1 cellular context compared by ENCODE assay signal in the genomic region with DNA sequence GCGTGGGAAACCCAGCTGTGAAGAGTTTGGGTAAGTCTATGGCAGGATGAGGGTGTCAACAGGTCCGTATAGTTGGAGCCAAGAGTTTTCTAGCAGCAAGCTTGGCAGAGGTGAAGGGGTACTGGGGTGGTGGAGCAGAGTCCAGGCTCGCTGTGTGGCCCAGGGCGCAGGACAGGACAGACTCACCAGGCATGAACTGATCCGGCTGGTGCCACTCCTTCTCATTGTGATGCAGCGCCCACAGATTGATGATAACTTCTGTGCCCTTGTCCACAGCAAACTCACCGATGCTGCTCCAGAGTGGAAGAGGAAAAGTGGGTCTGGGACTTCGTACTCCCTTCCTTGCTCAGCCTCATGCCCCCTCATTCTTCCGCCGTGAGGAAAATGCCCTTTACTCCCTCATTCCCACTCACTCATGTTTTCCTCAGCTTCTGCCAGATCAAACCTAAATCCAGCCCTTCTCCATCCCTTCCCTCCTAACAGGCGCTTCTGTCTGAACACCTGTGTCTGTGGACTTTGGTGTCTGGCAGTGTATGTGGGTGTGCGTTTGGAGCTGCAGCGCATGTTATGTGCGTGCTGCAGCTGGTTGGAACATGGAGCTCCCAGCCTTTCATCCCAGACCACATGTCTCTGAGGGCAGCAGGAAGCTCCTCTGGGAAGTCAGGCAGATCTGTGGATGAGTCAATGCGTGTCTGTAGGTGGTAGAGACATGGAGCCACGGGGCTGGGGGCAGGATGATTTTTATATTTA.
TF ChIP-seq lines count a peak whose summit lies in the region.

No MANE protein-coding gene starts in this region.

TF ChIP-seq in H1, 55 proteins besides CTCF, POLR2A, EP300 and RAD21:
- TF ChIP-seq, protein P1, sequence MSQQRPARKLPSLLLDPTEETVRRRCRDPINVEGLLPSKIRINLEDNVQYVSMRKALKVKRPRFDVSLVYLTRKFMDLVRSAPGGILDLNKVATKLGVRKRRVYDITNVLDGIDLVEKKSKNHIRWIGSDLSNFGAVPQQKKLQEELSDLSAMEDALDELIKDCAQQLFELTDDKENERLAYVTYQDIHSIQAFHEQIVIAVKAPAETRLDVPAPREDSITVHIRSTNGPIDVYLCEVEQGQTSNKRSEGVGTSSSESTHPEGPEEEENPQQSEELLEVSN (IDR thresholded peaks at IDR 0.05): no peak
- no peak for TF ChIP-seq SP4 (IDR thresholded peaks at IDR 0.05; ENCODE audit: low read length)
- no peak for TF ChIP-seq GABPA (IDR thresholded peaks at IDR 0.05; ENCODE audit: borderline replicate concordance, insufficient read depth, low read length)
- TF ChIP-seq BCL11A (IDR thresholded peaks at IDR 0.05; ENCODE audit: low read depth in 2 of 2, low read length in 2 of 2): no peak
- no peak for TF ChIP-seq BRCA1 (IDR thresholded peaks at IDR 0.05; ENCODE audit: low read depth, low read length)
- TF ChIP-seq PHF8 (conservative IDR thresholded peaks at IDR 0.05; ENCODE audit: low read depth, low read length): no peak
- TF ChIP-seq HDAC6 (IDR thresholded peaks at IDR 0.05; ENCODE audit: low read depth, low read length): no peak
- TF ChIP-seq, protein P2, sequence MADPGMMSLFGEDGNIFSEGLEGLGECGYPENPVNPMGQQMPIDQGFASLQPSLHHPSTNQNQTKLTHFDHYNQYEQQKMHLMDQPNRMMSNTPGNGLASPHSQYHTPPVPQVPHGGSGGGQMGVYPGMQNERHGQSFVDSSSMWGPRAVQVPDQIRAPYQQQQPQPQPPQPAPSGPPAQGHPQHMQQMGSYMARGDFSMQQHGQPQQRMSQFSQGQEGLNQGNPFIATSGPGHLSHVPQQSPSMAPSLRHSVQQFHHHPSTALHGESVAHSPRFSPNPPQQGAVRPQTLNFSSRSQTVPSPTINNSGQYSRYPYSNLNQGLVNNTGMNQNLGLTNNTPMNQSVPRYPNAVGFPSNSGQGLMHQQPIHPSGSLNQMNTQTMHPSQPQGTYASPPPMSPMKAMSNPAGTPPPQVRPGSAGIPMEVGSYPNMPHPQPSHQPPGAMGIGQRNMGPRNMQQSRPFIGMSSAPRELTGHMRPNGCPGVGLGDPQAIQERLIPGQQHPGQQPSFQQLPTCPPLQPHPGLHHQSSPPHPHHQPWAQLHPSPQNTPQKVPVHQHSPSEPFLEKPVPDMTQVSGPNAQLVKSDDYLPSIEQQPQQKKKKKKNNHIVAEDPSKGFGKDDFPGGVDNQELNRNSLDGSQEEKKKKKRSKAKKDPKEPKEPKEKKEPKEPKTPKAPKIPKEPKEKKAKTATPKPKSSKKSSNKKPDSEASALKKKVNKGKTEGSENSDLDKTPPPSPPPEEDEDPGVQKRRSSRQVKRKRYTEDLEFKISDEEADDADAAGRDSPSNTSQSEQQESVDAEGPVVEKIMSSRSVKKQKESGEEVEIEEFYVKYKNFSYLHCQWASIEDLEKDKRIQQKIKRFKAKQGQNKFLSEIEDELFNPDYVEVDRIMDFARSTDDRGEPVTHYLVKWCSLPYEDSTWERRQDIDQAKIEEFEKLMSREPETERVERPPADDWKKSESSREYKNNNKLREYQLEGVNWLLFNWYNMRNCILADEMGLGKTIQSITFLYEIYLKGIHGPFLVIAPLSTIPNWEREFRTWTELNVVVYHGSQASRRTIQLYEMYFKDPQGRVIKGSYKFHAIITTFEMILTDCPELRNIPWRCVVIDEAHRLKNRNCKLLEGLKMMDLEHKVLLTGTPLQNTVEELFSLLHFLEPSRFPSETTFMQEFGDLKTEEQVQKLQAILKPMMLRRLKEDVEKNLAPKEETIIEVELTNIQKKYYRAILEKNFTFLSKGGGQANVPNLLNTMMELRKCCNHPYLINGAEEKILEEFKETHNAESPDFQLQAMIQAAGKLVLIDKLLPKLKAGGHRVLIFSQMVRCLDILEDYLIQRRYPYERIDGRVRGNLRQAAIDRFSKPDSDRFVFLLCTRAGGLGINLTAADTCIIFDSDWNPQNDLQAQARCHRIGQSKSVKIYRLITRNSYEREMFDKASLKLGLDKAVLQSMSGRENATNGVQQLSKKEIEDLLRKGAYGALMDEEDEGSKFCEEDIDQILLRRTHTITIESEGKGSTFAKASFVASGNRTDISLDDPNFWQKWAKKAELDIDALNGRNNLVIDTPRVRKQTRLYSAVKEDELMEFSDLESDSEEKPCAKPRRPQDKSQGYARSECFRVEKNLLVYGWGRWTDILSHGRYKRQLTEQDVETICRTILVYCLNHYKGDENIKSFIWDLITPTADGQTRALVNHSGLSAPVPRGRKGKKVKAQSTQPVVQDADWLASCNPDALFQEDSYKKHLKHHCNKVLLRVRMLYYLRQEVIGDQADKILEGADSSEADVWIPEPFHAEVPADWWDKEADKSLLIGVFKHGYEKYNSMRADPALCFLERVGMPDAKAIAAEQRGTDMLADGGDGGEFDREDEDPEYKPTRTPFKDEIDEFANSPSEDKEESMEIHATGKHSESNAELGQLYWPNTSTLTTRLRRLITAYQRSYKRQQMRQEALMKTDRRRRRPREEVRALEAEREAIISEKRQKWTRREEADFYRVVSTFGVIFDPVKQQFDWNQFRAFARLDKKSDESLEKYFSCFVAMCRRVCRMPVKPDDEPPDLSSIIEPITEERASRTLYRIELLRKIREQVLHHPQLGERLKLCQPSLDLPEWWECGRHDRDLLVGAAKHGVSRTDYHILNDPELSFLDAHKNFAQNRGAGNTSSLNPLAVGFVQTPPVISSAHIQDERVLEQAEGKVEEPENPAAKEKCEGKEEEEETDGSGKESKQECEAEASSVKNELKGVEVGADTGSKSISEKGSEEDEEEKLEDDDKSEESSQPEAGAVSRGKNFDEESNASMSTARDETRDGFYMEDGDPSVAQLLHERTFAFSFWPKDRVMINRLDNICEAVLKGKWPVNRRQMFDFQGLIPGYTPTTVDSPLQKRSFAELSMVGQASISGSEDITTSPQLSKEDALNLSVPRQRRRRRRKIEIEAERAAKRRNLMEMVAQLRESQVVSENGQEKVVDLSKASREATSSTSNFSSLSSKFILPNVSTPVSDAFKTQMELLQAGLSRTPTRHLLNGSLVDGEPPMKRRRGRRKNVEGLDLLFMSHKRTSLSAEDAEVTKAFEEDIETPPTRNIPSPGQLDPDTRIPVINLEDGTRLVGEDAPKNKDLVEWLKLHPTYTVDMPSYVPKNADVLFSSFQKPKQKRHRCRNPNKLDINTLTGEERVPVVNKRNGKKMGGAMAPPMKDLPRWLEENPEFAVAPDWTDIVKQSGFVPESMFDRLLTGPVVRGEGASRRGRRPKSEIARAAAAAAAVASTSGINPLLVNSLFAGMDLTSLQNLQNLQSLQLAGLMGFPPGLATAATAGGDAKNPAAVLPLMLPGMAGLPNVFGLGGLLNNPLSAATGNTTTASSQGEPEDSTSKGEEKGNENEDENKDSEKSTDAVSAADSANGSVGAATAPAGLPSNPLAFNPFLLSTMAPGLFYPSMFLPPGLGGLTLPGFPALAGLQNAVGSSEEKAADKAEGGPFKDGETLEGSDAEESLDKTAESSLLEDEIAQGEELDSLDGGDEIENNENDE (IDR thresholded peaks at IDR 0.05; ENCODE audit: insufficient replicate concordance, low read length): no peak
- TF ChIP-seq KDM5A (IDR thresholded peaks at IDR 0.05; ENCODE audit: low read length): no peak
- no peak for TF ChIP-seq RBBP5 (IDR thresholded peaks at IDR 0.05; ENCODE audit: borderline replicate concordance, low read depth, low read length)
- TF ChIP-seq POU5F1 (IDR thresholded peaks at IDR 0.05; ENCODE audit: low read depth, low read length): no peak
- TF ChIP-seq, protein P3, sequence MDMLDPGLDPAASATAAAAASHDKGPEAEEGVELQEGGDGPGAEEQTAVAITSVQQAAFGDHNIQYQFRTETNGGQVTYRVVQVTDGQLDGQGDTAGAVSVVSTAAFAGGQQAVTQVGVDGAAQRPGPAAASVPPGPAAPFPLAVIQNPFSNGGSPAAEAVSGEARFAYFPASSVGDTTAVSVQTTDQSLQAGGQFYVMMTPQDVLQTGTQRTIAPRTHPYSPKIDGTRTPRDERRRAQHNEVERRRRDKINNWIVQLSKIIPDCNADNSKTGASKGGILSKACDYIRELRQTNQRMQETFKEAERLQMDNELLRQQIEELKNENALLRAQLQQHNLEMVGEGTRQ (IDR thresholded peaks at IDR 0.05; ENCODE audit: low read length): no peak
- TF ChIP-seq ZNF274 (IDR thresholded peaks at IDR 0.05; ENCODE audit: borderline replicate concordance, extremely low read depth, low read length): no peak
- TF ChIP-seq CREB1 (IDR thresholded peaks at IDR 0.05): no peak
TF ChIP-seq in H1: peak in this region for 0.
